11 cellular contexts compared by ENCODE assay signal in genomic region chrX:118423558-118423957, GRCh38.
A peak's percentile ranks its signal among the peaks of the same experiment; 100 is the strongest.
DNase-seq lines count a peak whose midpoint lies in the region; ATAC-seq and TF ChIP-seq lines count a peak whose summit lies in the region.
"Had no signal": no experiment of that assay in that cellular context is flagged by ENCODE, and none has a peak within 500 bp of the region (broad histone marks: within the 10 kb centered on the region; RNA-seq: fewer than 3 reads in every experiment).

No MANE protein-coding gene starts in this region.

- CTCF ChIA-PET in activated CD4-positive, alpha-beta memory T cell treated with anti-CD3 and anti-CD28 coated beads for 36 hours (lab: Charles Lee): no interaction called here

- TF ChIP-seq CTCF in mesothelial cell of epicardium (IDR thresholded peaks at IDR 0.05; ENCODE audit: unreplicated experiment): no peak
- no peak for TF ChIP-seq CTCF in ascending aorta (IDR thresholded peaks at IDR 0.05)

- no peak overlapping the region for H3K27ac Mint-ChIP-seq in activated CD4-positive, alpha-beta memory T cell treated with anti-CD3 and anti-CD28 coated beads for 36 hours
- no peak overlapping the region for H3K27ac Mint-ChIP-seq in mesothelial cell of epicardium

- no peaks in the 10 kb centered on the region for H3K9me3 Mint-ChIP-seq in activated CD4-positive, alpha-beta memory T cell treated with anti-CD3 and anti-CD28 coated beads for 36 hours
- H3K9me3 Mint-ChIP-seq in mesothelial cell of epicardium: peaks cover 10% of the 10 kb centered on the region

- H3K36me3 Mint-ChIP-seq in activated CD4-positive, alpha-beta memory T cell treated with anti-CD3 and anti-CD28 coated beads for 36 hours: peaks cover 1% of the 10 kb centered on the region
- peaks cover 4% of the 10 kb centered on the region for H3K36me3 Mint-ChIP-seq in mesothelial cell of epicardium

- ATAC-seq in GM18858 (IDR thresholded peaks at IDR 0.05; ENCODE audit: unreplicated experiment) (peak; percentile 96), GM19452 (IDR thresholded peaks at IDR 0.05; ENCODE audit: unreplicated experiment) (peak; percentile 96), HG02981 (IDR thresholded peaks at IDR 0.05; ENCODE audit: unreplicated experiment) (peak; percentile 89)
- ATAC-seq: body of pancreas, lower lobe of right lung had no signal

- no peak overlapping the region for H3K4me3 ChIP-seq in ascending aorta
- H3K4me3 ChIP-seq: body of pancreas, lower lobe of right lung had no signal

- H3K4me3 Mint-ChIP-seq in activated CD4-positive, alpha-beta memory T cell treated with anti-CD3 and anti-CD28 coated beads for 36 hours: no peak overlapping the region
- H3K4me3 Mint-ChIP-seq in mesothelial cell of epicardium: no peak overlapping the region

- H3K9me3 ChIP-seq in ascending aorta: no peaks in the 10 kb centered on the region
- H3K9me3 ChIP-seq: body of pancreas, lower lobe of right lung had no signal

- no peaks in the 10 kb centered on the region for H3K4me1 ChIP-seq in ascending aorta
- H3K4me1 ChIP-seq: body of pancreas, lower lobe of right lung had no signal

- no peaks in the 10 kb centered on the region for H3K27me3 Mint-ChIP-seq in activated CD4-positive, alpha-beta memory T cell treated with anti-CD3 and anti-CD28 coated beads for 36 hours
- H3K27me3 Mint-ChIP-seq in mesothelial cell of epicardium (ENCODE audit: low read depth): no peaks in the 10 kb centered on the region

- POLR2A ChIA-PET in activated CD4-positive, alpha-beta memory T cell treated with anti-CD3 and anti-CD28 coated beads for 36 hours (lab: Charles Lee): no interaction called here

- peak; percentile 34 for DNase-seq in activated CD4-positive, alpha-beta memory T cell treated with anti-CD3 and anti-CD28 coated beads for 36 hours
- DNase-seq in mesothelial cell of epicardium (ENCODE audit: low spot score in 2 of 2, unreplicated experiment in 2 of 2): no peak
- DNase-seq in NCI-H2081 treated with DMSO at 0.1 percent for 48 hours (lab: John Stamatoyannopoulos, UW): no peak
- no peak for DNase-seq in ascending aorta (ENCODE audit: low spot score in 2 of 2)
- DNase-seq: activated CD4-positive, CD25-positive, alpha-beta regulatory T cell; body of pancreas; lower lobe of right lung; NCI-H1105 treated with DMSO at 0.1 percent for 48 hours had no signal

- no peaks in the 10 kb centered on the region for H3K36me3 ChIP-seq in ascending aorta

- intact Hi-C loops in activated CD4-positive, alpha-beta memory T cell treated with anti-CD3 and anti-CD28 coated beads for 36 hours (cut with micrococcal nuclease): loop anchor here (5.0 kb wide), 1 partner anchor 76 kb away; the partner anchor contains the start of gene WDR44
- intact Hi-C loops in ascending aorta (cut with DNase I): no loop called here

- H3K27me3 ChIP-seq in ascending aorta: no peaks in the 10 kb centered on the region
- H3K27me3 ChIP-seq: body of pancreas had no signal

- H3K4me1 Mint-ChIP-seq in activated CD4-positive, alpha-beta memory T cell treated with anti-CD3 and anti-CD28 coated beads for 36 hours (ENCODE audit: low read depth): peaks cover 14% of the 10 kb centered on the region
- peaks cover 6% of the 10 kb centered on the region for H3K4me1 Mint-ChIP-seq in mesothelial cell of epicardium

- no peak overlapping the region for H3K27ac ChIP-seq in ascending aorta
- H3K27ac ChIP-seq: body of pancreas, lower lobe of right lung had no signal
